In the genomic region with DNA sequence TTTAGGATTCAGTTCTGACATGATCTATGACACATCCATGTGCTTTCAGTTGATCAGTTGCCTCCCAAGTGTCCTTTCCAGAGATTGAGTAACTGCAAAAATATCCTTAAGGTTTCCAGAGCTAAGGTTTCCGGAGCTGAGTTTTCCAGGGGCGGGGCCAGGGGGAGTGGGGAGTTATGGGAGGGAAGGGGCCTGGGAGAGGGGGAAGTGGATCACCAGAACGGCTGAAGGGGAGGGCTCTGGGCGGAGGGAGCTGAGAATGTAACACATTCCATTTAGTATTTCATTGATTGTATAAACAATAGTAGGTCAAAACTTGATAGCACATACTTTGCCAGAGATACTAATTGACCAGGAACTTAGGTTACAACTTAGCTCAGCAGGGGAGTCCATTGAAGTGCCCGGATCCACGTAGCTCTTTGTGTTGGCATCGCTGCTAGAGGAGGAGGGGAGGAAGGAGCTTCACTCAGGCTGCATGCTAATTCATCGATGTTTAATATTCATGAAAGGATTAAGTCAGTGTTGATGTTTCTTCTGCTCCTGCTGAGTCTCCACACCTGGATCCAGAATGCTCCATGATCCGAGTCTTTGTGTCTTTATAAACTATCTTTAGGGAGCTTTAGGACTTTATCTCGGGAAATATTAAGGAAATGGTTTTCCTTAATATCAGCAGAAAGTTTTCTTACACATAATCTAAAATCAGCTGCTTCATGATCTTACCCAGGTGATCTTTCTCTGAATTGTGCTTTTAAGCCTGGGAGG, we compare ENCODE assay signal across 14 cellular contexts.
A peak's percentile ranks its signal among the peaks of the same experiment; 100 is the strongest.
DNase-seq lines count a peak whose midpoint lies in the region; ATAC-seq and TF ChIP-seq lines count a peak whose summit lies in the region.
"Had no signal": no experiment of that assay in that cellular context is flagged by ENCODE, and none has a peak within 500 bp of the region (broad histone marks: within the 10 kb centered on the region; RNA-seq: fewer than 3 reads in every experiment).

No MANE protein-coding gene starts in this region.

- H3K4me3 ChIP-seq in astrocyte of the spinal cord (ENCODE audit: low read depth, low read length) (no peak overlapping the region), iPS-15b (ENCODE audit: low read depth, low read length) (peak overlapping the region; percentile 24), skeletal muscle cell (ENCODE audit: low read depth, low read length) (no peak overlapping the region)
- no peak overlapping the region for H3K4me3 ChIP-seq in effector memory CD4-positive, alpha-beta T cell (ENCODE audit: insufficient read depth, low read depth, low read length, poor library complexity, severe bottlenecking)
- H3K4me3 ChIP-seq: SJCRH30 had no signal

- in situ Hi-C loops in astrocyte of the spinal cord (cut with HindIII; ENCODE audit: low sequenced_read_pairs), result no loop called here

- no peaks in the 10 kb centered on the region for H3K9me3 ChIP-seq in iPS-15b (ENCODE audit: control insufficient read depth, insufficient read depth, low read length)
- H3K9me3 ChIP-seq in effector memory CD4-positive, alpha-beta T cell (ENCODE audit: control insufficient read depth, low read length), result no peaks in the 10 kb centered on the region
- H3K9me3 ChIP-seq: SJCRH30 had no signal

- no peak for ATAC-seq in GM19328 (IDR thresholded peaks at IDR 0.05; ENCODE audit: unreplicated experiment)

- H3K36me3 ChIP-seq in iPS-15b (ENCODE audit: control insufficient read depth, insufficient read depth, low read length), result no peaks in the 10 kb centered on the region
- H3K36me3 ChIP-seq in effector memory CD4-positive, alpha-beta T cell (ENCODE audit: control insufficient read depth, insufficient read depth, low read length), result no peaks in the 10 kb centered on the region

- no peak overlapping the region for H3K27ac ChIP-seq in effector memory CD4-positive, alpha-beta T cell (ENCODE audit: insufficient read depth, low read length, poor library complexity, severe bottlenecking)
- H3K27ac ChIP-seq: parathyroid adenoma, SJCRH30 had no signal

- TF ChIP-seq CTCF in astrocyte of the spinal cord (IDR thresholded peaks at IDR 0.05; ENCODE audit: low read depth, low read length), result no peak

- H3K4me1 ChIP-seq in iPS-15b (ENCODE audit: control insufficient read depth, insufficient read depth, low read length), result peaks cover 47% of the 10 kb centered on the region
- no peaks in the 10 kb centered on the region for H3K4me1 ChIP-seq in effector memory CD4-positive, alpha-beta T cell (ENCODE audit: control insufficient read depth, insufficient read depth, low read length, poor library complexity, severe bottlenecking)
- H3K4me1 ChIP-seq: parathyroid adenoma had no signal

- DNase-seq in NCI-H1417 (lab: John Stamatoyannopoulos, UW) (peak in 2 of 3 experiments; percentile 62 to 87), astrocyte of the spinal cord (ENCODE audit: low read depth, low spot score) (peak; percentile 43), skeletal muscle cell (ENCODE audit: low read depth) (peak; percentile 57), NCI-H2196 (lab: John Stamatoyannopoulos, UW; ENCODE audit: unreplicated experiment) (no peak)
- DNase-seq in effector memory CD4-positive, alpha-beta T cell, result no peak
- DNase-seq: activated CD4-positive, alpha-beta T cell treated with anti-CD3 and anti-CD28 coated beads for 1 hour; activated gamma-delta T cell treated with Interleukin-2 at 50 U/mL for 16 hours; DMS79 treated with DMSO at 0.1 percent for 48 hours; immature natural killer cell; NCI-H2081; SJCRH30 had no signal

- no peaks in the 10 kb centered on the region for H3K27me3 ChIP-seq in iPS-15b (ENCODE audit: control insufficient read depth, insufficient read depth, low read length)
- no peaks in the 10 kb centered on the region for H3K27me3 ChIP-seq in effector memory CD4-positive, alpha-beta T cell (replicated peaks; ENCODE audit: control insufficient read depth, insufficient read depth, low read length, poor library complexity, severe bottlenecking)
- H3K27me3 ChIP-seq: SJCRH30 had no signal

- no peak overlapping the region for H3K9ac ChIP-seq in iPS-15b (ENCODE audit: low read depth, low read length)
- H3K9ac ChIP-seq: parathyroid adenoma had no signal

Comparison
In these comparisons a context has a peak if more than half of its experiments do, and no peak if none do; other contexts are left out.
1. DNase-seq: peak in NCI-H1417 (2 of 3), astrocyte of the spinal cord (single experiment) and skeletal muscle cell (single experiment); none in effector memory CD4-positive, alpha-beta T cell (0 of 3) and NCI-H2196 (single experiment).